ENCODE assay signal across 1 cellular context in the genomic region with DNA sequence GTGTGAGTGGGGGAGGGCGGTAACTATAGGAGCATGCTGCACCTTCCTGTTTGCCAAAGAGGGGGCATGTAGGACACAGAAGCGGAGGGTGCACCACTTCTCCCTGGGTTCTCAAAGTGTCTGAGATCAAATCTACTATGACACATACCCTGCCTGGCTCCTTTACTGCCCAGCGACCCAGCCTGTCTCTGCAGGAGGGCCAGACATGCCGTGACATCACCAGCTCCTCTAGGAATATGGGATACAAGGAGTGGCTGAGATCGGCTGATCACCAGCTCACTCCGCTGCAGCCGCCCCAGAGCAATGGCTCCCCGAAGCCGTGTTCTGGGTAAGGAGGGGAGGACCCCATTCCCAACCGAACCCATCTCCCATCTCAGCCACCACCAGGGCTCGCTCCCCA.
TF ChIP-seq lines count a peak whose summit lies in the region.

No MANE protein-coding gene starts in this region.

TF ChIP-seq in HEK293, 187 proteins besides CTCF, POLR2A, EP300 and RAD21 (continued from another document):
- TF ChIP-seq ZNF398 (tag by site-specific recombination; IDR thresholded peaks at IDR 0.05) (peak; percentile 88), ZNF629 (tag by site-specific recombination; IDR thresholded peaks at IDR 0.05) (0 out of 2 replicates have a peak, but pooled peaks have one; percentile 38)
